3 cellular contexts compared by ENCODE assay signal in genomic region chr10:103539751-103540150, GRCh38.
"Had no signal": no experiment of that assay in that cellular context is flagged by ENCODE, and none has a peak within 500 bp of the region (broad histone marks: within the 10 kb centered on the region; RNA-seq: fewer than 3 reads in every experiment).

No MANE protein-coding gene starts in this region.

- H3K4me3 ChIP-seq: GM12878 had no signal

- DNase-seq: GDM1, GF-D8 had no signal
